ENCODE assay signal across 15 cellular contexts in the genomic region with DNA sequence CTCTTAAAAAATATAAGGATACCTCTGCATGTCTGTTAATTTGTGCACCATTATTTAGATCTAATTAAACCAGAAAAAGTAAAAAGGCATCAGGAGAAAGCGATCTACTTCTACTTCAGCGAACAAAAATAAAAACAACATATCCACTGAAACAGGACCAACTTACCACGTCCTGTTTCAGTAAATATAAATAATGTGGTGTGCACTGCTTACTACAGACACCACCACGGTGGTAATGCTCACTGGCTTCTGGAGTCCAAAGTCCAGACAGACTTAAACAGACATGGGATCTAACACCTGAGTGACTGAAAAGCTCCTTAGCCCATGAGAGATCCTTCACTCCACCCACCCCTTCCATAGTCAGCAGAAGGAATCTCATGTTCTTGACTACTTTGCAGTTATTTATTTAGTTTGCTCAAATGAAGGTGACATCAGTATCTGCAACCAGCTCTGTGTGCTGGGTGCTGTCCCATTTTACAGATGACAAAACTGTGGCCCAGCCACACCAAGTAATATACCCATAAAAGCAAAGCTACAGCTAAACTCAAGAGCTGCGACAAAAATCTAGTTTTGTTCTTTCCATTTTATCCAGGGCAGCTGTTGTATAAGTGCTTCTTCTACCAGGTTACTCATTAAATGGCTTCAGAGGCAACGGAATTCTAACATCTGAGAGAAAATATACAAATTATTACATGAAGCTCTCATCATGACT.
DNase-seq lines count a peak whose midpoint lies in the region; ATAC-seq and TF ChIP-seq lines count a peak whose summit lies in the region.
"Had no signal": no experiment of that assay in that cellular context is flagged by ENCODE, and none has a peak within 500 bp of the region (broad histone marks: within the 10 kb centered on the region; RNA-seq: fewer than 3 reads in every experiment).

No MANE protein-coding gene starts in this region.

- H3K36me3 ChIP-seq in BLaER1 = peaks cover 82% of the 10 kb centered on the region

- TF ChIP-seq POLR2A in GM18505 (IDR thresholded peaks at IDR 0.05; ENCODE audit: borderline replicate concordance, extremely low read depth, insufficient read depth, insufficient read length) = no peak

- peaks cover 17% of the 10 kb centered on the region for H3K4me1 Mint-ChIP-seq in activated naive CD8-positive, alpha-beta T cell treated with anti-CD3 and anti-CD28 coated beads, Interleukin-2, amount 50 U/mL, for 24 hours

- TF ChIP-seq CTCF in coronary artery (IDR thresholded peaks at IDR 0.05) = no peak

- no peaks in the 10 kb centered on the region for H3K27me3 Mint-ChIP-seq in activated naive CD8-positive, alpha-beta T cell treated with anti-CD3 and anti-CD28 coated beads, Interleukin-2, amount 50 U/mL, for 24 hours

- peak overlapping the region; percentile 36 for H3K4me2 ChIP-seq in BLaER1

- peaks cover 20% of the 10 kb centered on the region for H3K4me1 ChIP-seq in BLaER1

- DNase-seq in activated naive CD8-positive, alpha-beta T cell treated with anti-CD3 and anti-CD28 coated beads, Interleukin-2, amount 50 U/mL, for 24 hours = no peak
- DNase-seq in NOMO-1 treated with dmso at 0.1 percent for 144 hours (lab: John Stamatoyannopoulos, UW; ENCODE audit: unreplicated experiment) = no peak
- DNase-seq in coronary artery (ENCODE audit: low spot score) = no peak
- no peak for DNase-seq in posterior cingulate gyrus
- DNase-seq: activated T-cell treated with anti-CD3 and anti-CD28 coated beads, Interleukin-2, amount 50 U/mL, for 1 hour; GDM1; IMR-90; NCI-H2029; NCI-H524; OCI-M1; SIG-M5 had no signal

- peak overlapping the region; percentile 64 for H3K27ac Mint-ChIP-seq in activated naive CD8-positive, alpha-beta T cell treated with anti-CD3 and anti-CD28 coated beads, Interleukin-2, amount 50 U/mL, for 24 hours

- 0 out of 2 replicates have a peak, but pooled peaks cover 7% of the 10 kb centered on the region for H4K20me1 ChIP-seq in BLaER1

- H3K27ac ChIP-seq in BLaER1 (no peak overlapping the region), coronary artery (no peak overlapping the region)

- no peak overlapping the region for H3K9ac ChIP-seq in BLaER1

- H3K9me3 ChIP-seq in BLaER1 = no peaks in the 10 kb centered on the region

- H3K4me3 Mint-ChIP-seq in activated naive CD8-positive, alpha-beta T cell treated with anti-CD3 and anti-CD28 coated beads, Interleukin-2, amount 50 U/mL, for 24 hours = no peak overlapping the region

- H3K36me3 Mint-ChIP-seq in activated naive CD8-positive, alpha-beta T cell treated with anti-CD3 and anti-CD28 coated beads, Interleukin-2, amount 50 U/mL, for 24 hours (ENCODE audit: low read depth) = peaks cover 24% of the 10 kb centered on the region

- ATAC-seq in GM18505 (IDR thresholded peaks at IDR 0.05; ENCODE audit: unreplicated experiment) (peak; percentile 47), HG03097 (IDR thresholded peaks at IDR 0.05; ENCODE audit: low FRiP score, unreplicated experiment) (peak; percentile 54), GM21786 (IDR thresholded peaks at IDR 0.05; ENCODE audit: unreplicated experiment) (no peak)
- ATAC-seq in activated naive CD8-positive, alpha-beta T cell treated with anti-CD3 and anti-CD28 coated beads, Interleukin-2, amount 50 U/mL, for 24 hours = no peak

- H3K9me3 Mint-ChIP-seq in activated naive CD8-positive, alpha-beta T cell treated with anti-CD3 and anti-CD28 coated beads, Interleukin-2, amount 50 U/mL, for 24 hours = no peaks in the 10 kb centered on the region

- H3K4me3 ChIP-seq in BLaER1 = no peak overlapping the region
- H3K4me3 ChIP-seq in coronary artery = no peak overlapping the region

- intact Hi-C loops in posterior cingulate gyrus (cut with DNase I) = no loop called here

- H3K27me3 ChIP-seq in BLaER1 = no peaks in the 10 kb centered on the region

Comparison
In these comparisons a context has a peak if more than half of its experiments do, and no peak if none do; other contexts are left out.
1. ATAC-seq: peak in GM18505 (single experiment) and HG03097 (single experiment); none in activated naive CD8-positive, alpha-beta T cell treated with anti-CD3 and anti-CD28 coated beads, Interleukin-2, amount 50 U/mL, for 24 hours (single experiment) and GM21786 (single experiment).